ENCODE assay signal across 8 cellular contexts in genomic region chr1:227357229-227358078, GRCh38. TPM values are rescaled to one million over a fixed set of nuclear protein-coding genes. Genes with fewer than 3 reads are reported as not detected.
DNase-seq lines count a peak whose midpoint lies in the region; ATAC-seq and TF ChIP-seq lines count a peak whose summit lies in the region.
"Had no signal": no experiment of that assay in that cellular context is flagged by ENCODE, and none has a peak within 500 bp of the region (broad histone marks: within the 10 kb centered on the region; RNA-seq: fewer than 3 reads in every experiment).

No MANE protein-coding gene starts in this region.

- POLR2A ChIA-PET in T-cell (lab: Charles Lee): no interaction called here

- peak; percentile 91 to 94 for DNase-seq in cardiac fibroblast (ENCODE audit: low read depth in 2 of 2)
- DNase-seq in kidney glomerular epithelial cell (lab: John Stamatoyannopoulos, UW): peak; percentile 91
- DNase-seq in type B pancreatic cell (ENCODE audit: extremely low spot score, unreplicated experiment): no peak
- no peak for DNase-seq in T-cell
- DNase-seq in Kasumi-1 (lab: John Stamatoyannopoulos, UW): no peak

- no peak for TF ChIP-seq CTCF in cardiac fibroblast (IDR thresholded peaks at IDR 0.05; ENCODE audit: low read depth, low read length)
- TF ChIP-seq CTCF in type B pancreatic cell (conservative IDR thresholded peaks at IDR 0.05): no peak

- no peaks in the 10 kb centered on the region for H3K9me3 ChIP-seq in HUES48 (ENCODE audit: control insufficient read depth, insufficient read depth, low read length)

- no peaks in the 10 kb centered on the region for H3K9me3 Mint-ChIP-seq in type B pancreatic cell
- H3K9me3 Mint-ChIP-seq in T-cell: no peaks in the 10 kb centered on the region
- H3K9me3 Mint-ChIP-seq: brain had no signal

- peaks cover 9% of the 10 kb centered on the region for H3K27me3 Mint-ChIP-seq in type B pancreatic cell
- H3K27me3 Mint-ChIP-seq in T-cell: peaks cover 11 to 13% of the 10 kb centered on the region in 2 donors

- no peak for ATAC-seq in GM21576 (IDR thresholded peaks at IDR 0.05; ENCODE audit: unreplicated experiment)
- no peak for ATAC-seq in T-cell (replicated peaks in 1 of 4)

- H3K27ac Mint-ChIP-seq in type B pancreatic cell: peak overlapping the region; percentile 73
- no peak overlapping the region for H3K27ac Mint-ChIP-seq in T-cell

- H3K36me3 Mint-ChIP-seq in type B pancreatic cell (no peaks in the 10 kb centered on the region), T-cell (no peaks in the 10 kb centered on the region)
- H3K36me3 Mint-ChIP-seq: brain had no signal

- H3K27me3 ChIP-seq in HUES48 (ENCODE audit: control insufficient read depth, insufficient read depth, low read length): no peaks in the 10 kb centered on the region

- peak overlapping the region; percentile 4; the same call in 1 of the 2 replicates for H3K4me3 ChIP-seq in HUES48 (ENCODE audit: low read depth, low read length)
- H3K4me3 ChIP-seq in cardiac fibroblast (replicated peaks in 1 of 2; ENCODE audit: low read depth in 2 of 2, low read length in 2 of 2): no peak overlapping the region

- peak overlapping the region; percentile 92 for H3K27ac ChIP-seq in HUES48 (ENCODE audit: low read depth, low read length)

- H3K36me3 ChIP-seq in HUES48 (ENCODE audit: control insufficient read depth, insufficient read depth, low read length): no peaks in the 10 kb centered on the region

- CTCF ChIA-PET in T-cell (lab: Charles Lee): interaction anchor here in 1 of 2 donors (0.5 kb wide), 1 partner anchor 28 kb away, joined by 3 read pairs; no protein-coding TSS in a partner anchor

- peak overlapping the region; percentile 64 for H3K9ac ChIP-seq in HUES48 (ENCODE audit: low read depth, low read length)

- H3K4me1 Mint-ChIP-seq in type B pancreatic cell (ENCODE audit: unreplicated experiment): peaks cover 13% of the 10 kb centered on the region
- no peaks in the 10 kb centered on the region for H3K4me1 Mint-ChIP-seq in T-cell

- peaks cover 36% of the 10 kb centered on the region for H3K4me1 ChIP-seq in HUES48 (ENCODE audit: control insufficient read depth, insufficient read depth, low read length)

- no peak overlapping the region for H3K4me3 Mint-ChIP-seq in type B pancreatic cell
- H3K4me3 Mint-ChIP-seq in T-cell: no peak overlapping the region
- H3K4me3 Mint-ChIP-seq: brain had no signal

RNA-seq across cellular contexts. Expression of gene CDC42BPA, which starts 39.2 kb away (rescaled TPM):
- total RNA-seq in type B pancreatic cell (ENCODE audit: low replicate concordance) (18.5 and 33.8 TPM in 2 replicates), T-cell (1 to 10 TPM in 1 of 5 donors, under 1 TPM in 4; 0.33 to 1.6 (median 0.86) TPM)

Comparison
In these comparisons a context has a peak if more than half of its experiments do, and no peak if none do; other contexts are left out.
1. DNase-seq: peak in cardiac fibroblast (2 of 2) and kidney glomerular epithelial cell (single experiment); none in type B pancreatic cell (single experiment), T-cell (0 of 34) and Kasumi-1 (0 of 2).